Comparison of ENCODE assay signal across 11 cellular contexts in the genomic region with DNA sequence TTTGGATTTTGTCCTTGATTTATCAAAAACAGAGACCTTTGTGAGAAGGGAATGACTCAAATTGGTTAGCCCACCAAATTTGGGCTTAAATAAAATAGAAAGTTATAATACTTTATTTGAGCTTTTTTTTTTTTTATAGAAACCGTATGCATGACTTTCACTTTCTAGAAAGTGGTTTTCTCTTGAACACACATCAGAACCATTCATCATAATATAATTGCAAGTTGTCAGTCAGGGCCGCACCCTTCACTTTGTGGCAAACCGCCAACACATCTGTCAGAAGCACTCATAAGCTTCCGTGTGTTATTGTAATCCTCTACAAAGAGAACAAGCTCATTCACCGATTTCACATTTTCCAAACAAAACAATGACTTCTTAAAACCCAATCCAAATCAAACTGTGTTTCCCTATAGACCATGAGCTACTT.
A peak's percentile ranks its signal among the peaks of the same experiment; 100 is the strongest.
DNase-seq lines count a peak whose midpoint lies in the region; FAIRE-seq and TF ChIP-seq lines count a peak whose summit lies in the region.
"Had no signal": no experiment of that assay in that cellular context is flagged by ENCODE, and none has a peak within 500 bp of the region (broad histone marks: within the 10 kb centered on the region; RNA-seq: fewer than 3 reads in every experiment).

No MANE protein-coding gene starts in this region.

- DNase-seq in MCF 10A (ENCODE audit: unreplicated experiment) (peak; percentile 95), breast epithelium (ENCODE audit: low spot score in 2 of 2) (no peak), NCI-H345 treated with DMSO at 0.1 percent for 48 hours (lab: John Stamatoyannopoulos, UW; ENCODE audit: unreplicated experiment) (peak; percentile 69), endothelial cell of umbilical vein (ENCODE audit: low read depth, low spot score) (peak; percentile 55), transverse colon (peak; percentile 92), cerebellum (ENCODE audit: low spot score) (no peak), HTR-8/SVneo (ENCODE audit: insufficient read length, low spot score) (no peak), HuH-7 (ENCODE audit: low spot score) (no peak)
- DNase-seq: C1 segment of cervical spinal cord had no signal

- TF ChIP-seq POLR2A in breast epithelium (IDR thresholded peaks at IDR 0.05) (no peak), endothelial cell of umbilical vein (IDR thresholded peaks at IDR 0.05; ENCODE audit: low read depth, low read length) (no peak), transverse colon (IDR thresholded peaks at IDR 0.05) (no peak)

- in situ Hi-C loops in transverse colon (cut with MboI; ENCODE audit: low pct_ligation_motif_present in 1 of 4, low pct_unique_long_range_greater_than_20kb in 1 of 4, low sequenced_read_pairs in 3 of 4): no loop called here

- BruUV-seq in MCF 10A (replicated peaks; lab: Mats Ljungman, UMichigan) (no TSS peak), endothelial cell of umbilical vein (replicated peaks; lab: Mats Ljungman, UMichigan) (no TSS peak)

- H3K4me2 ChIP-seq in endothelial cell of umbilical vein (ENCODE audit: insufficient read depth, low read length): peak overlapping the region; percentile 64

- TF ChIP-seq CTCF in MCF 10A (IDR thresholded peaks at IDR 0.05; ENCODE audit: unreplicated experiment) (no peak), breast epithelium (IDR thresholded peaks at IDR 0.05) (no peak), endothelial cell of umbilical vein (IDR thresholded peaks at IDR 0.05; ENCODE audit: extremely low read depth in 1 of 2, insufficient read depth in 1 of 2, low read depth in 1 of 2, low read length in 2 of 2) (no peak), transverse colon (IDR thresholded peaks at IDR 0.05) (no peak)

- H3K27me3 Mint-ChIP-seq in MCF 10A (ENCODE audit: insufficient read depth, unreplicated experiment): no peaks in the 10 kb centered on the region

- H3K36me3 ChIP-seq in breast epithelium: no peaks in the 10 kb centered on the region
- H3K36me3 ChIP-seq in endothelial cell of umbilical vein (ENCODE audit: control insufficient read depth in 2 of 2, extremely low read depth in 1 of 2, insufficient read depth in 2 of 2, low read length in 2 of 2): no peaks in the 10 kb centered on the region
- no peaks in the 10 kb centered on the region for H3K36me3 ChIP-seq in transverse colon
- H3K36me3 ChIP-seq: ascending aorta had no signal

- POLR2A ChIA-PET in MCF 10A (lab: Yijun Ruan, JAX): interaction anchor here (0.5 to 5.5 kb wide), 15 partner anchors 9 to 534 kb away, joined by 3 to 64 read pairs (median 5); a partner anchor contains a TSS
- POLR2A ChIA-PET in endothelial cell of umbilical vein (lab: Charles Lee): interaction anchor here (0.6 kb wide), 1 partner anchor 458 kb away, joined by 3 read pairs; a partner anchor contains a TSS

- H3K27me3 ChIP-seq in breast epithelium (no peaks in the 10 kb centered on the region), endothelial cell of umbilical vein (ENCODE audit: control insufficient read depth in 2 of 2, insufficient read depth in 2 of 2, low read length in 2 of 2) (no peaks in the 10 kb centered on the region), transverse colon (no peaks in the 10 kb centered on the region)
- H3K27me3 ChIP-seq: ascending aorta had no signal

- H3K27ac ChIP-seq in breast epithelium (no peak overlapping the region), endothelial cell of umbilical vein (ENCODE audit: insufficient read depth, low read depth, low read length) (no peak overlapping the region), transverse colon (peak overlapping the region; percentile 40 to 79 (median 56))
- H3K27ac ChIP-seq: ascending aorta, HL-60 had no signal

- CTCF ChIA-PET in MCF 10A (lab: Yijun Ruan, JAX): interaction anchor here (0.7 to 1.6 kb wide), 2 partner anchors 254 to 326 kb away, joined by 4 to 6 read pairs; no protein-coding TSS in a partner anchor
- CTCF ChIA-PET in endothelial cell of umbilical vein (lab: Charles Lee): interaction anchor here (0.7 to 1.5 kb wide), 5 partner anchors 9 to 82 kb away, joined by 3 to 5 read pairs (median 3); no protein-coding TSS in a partner anchor

- FAIRE-seq in endothelial cell of umbilical vein (lab: Jason Lieb, UNC): no peak
- no peak for FAIRE-seq in HTR-8/SVneo (lab: Jason Lieb, UNC)

- intact Hi-C loops in MCF 10A (cut with micrococcal nuclease): loop anchor here (1.0 kb wide), 1 partner anchor 326 kb away; no protein-coding TSS in a partner anchor
- intact Hi-C loops in breast epithelium (cut with DNase I; ENCODE audit: low total_unique reads): no loop called here
- intact Hi-C loops in endothelial cell of umbilical vein (cut with micrococcal nuclease): loop anchor here (10.0 kb wide), 1 partner anchor 335 kb away; no protein-coding TSS in a partner anchor
- intact Hi-C loops in transverse colon (cut with DNase I; ENCODE audit: low total_unique reads): no loop called here

- no peaks in the 10 kb centered on the region for H3K36me3 Mint-ChIP-seq in MCF 10A (ENCODE audit: insufficient read depth, unreplicated experiment)

- H3K27ac Mint-ChIP-seq in MCF 10A (ENCODE audit: low read depth, unreplicated experiment): peak overlapping the region; percentile 78

- H3K9ac ChIP-seq in endothelial cell of umbilical vein (replicated peaks; ENCODE audit: extremely low read depth, insufficient read depth, low read length): no peak overlapping the region

- H3K4me1 ChIP-seq in breast epithelium (no peaks in the 10 kb centered on the region), endothelial cell of umbilical vein (ENCODE audit: control insufficient read depth, extremely low read depth, insufficient read depth, low read length) (peaks cover 3% of the 10 kb centered on the region), transverse colon (peaks cover 0 to 26% (median 11%) of the 10 kb centered on the region in 4 donors)
- H3K4me1 ChIP-seq: ascending aorta had no signal

- peaks cover 22% of the 10 kb centered on the region for H3K4me1 Mint-ChIP-seq in MCF 10A (ENCODE audit: insufficient read depth, unreplicated experiment)

- H3K4me3 ChIP-seq in breast epithelium (no peak overlapping the region), endothelial cell of umbilical vein (replicated peaks in 1 of 3; ENCODE audit: insufficient read depth in 1 of 3, low read depth in 1 of 3, low read length in 3 of 3) (peak overlapping the region in 1 of 3 experiments; percentile 32), transverse colon (peak overlapping the region in 1 of 4 donors; percentile 20)
- H3K4me3 ChIP-seq: ascending aorta had no signal

- TF ChIP-seq EP300 in transverse colon (IDR thresholded peaks at IDR 0.05; ENCODE audit: low read depth): no peak

- H2AFZ ChIP-seq in endothelial cell of umbilical vein (ENCODE audit: low read depth, low read length): peak overlapping the region; percentile 35

- no peaks in the 10 kb centered on the region for H3K9me3 ChIP-seq in breast epithelium
- H3K9me3 ChIP-seq in endothelial cell of umbilical vein (replicated peaks; ENCODE audit: control insufficient read depth, insufficient read depth, low read length): no peaks in the 10 kb centered on the region
- H3K9me3 ChIP-seq in transverse colon: no peaks in the 10 kb centered on the region
- H3K9me3 ChIP-seq: ascending aorta had no signal

- H3K79me2 ChIP-seq in endothelial cell of umbilical vein (ENCODE audit: control insufficient read depth, insufficient read depth, low read length): no peaks in the 10 kb centered on the region

- no peaks in the 10 kb centered on the region for H4K20me1 ChIP-seq in endothelial cell of umbilical vein (replicated peaks; ENCODE audit: control insufficient read depth, extremely low read depth, insufficient read depth, low read length)

- dilution Hi-C loops in endothelial cell of umbilical vein (cut with MboI; ENCODE audit: extremely low pct_ligation_motif_present, low sequenced_read_pairs): no loop called here

- no peaks in the 10 kb centered on the region for H3K9me1 ChIP-seq in endothelial cell of umbilical vein (replicated peaks; ENCODE audit: control insufficient read depth, extremely low read depth, insufficient read depth, low read length)

- H3K9me3 Mint-ChIP-seq in MCF 10A (ENCODE audit: unreplicated experiment): no peaks in the 10 kb centered on the region

- 29 to 34% methylated on average over 5 of the region's 5 CpGs for WGBS in transverse colon (ENCODE audit: low coverage in 1 of 2), 2 donors

- H3K4me3 Mint-ChIP-seq in MCF 10A (ENCODE audit: unreplicated experiment): peak overlapping the region; percentile 70

TF ChIP-seq in endothelial cell of umbilical vein, 7 proteins besides CTCF, POLR2A, EP300 and RAD21:
- TF ChIP-seq FOS (IDR thresholded peaks at IDR 0.05; ENCODE audit: borderline replicate concordance, insufficient read depth, low read length) (no peak), GATA2 (IDR thresholded peaks at IDR 0.05; ENCODE audit: insufficient read depth, insufficient read length, low read depth, low read length) (no peak), POLR2AphosphoS5 (IDR thresholded peaks at IDR 0.05; ENCODE audit: insufficient read depth, low read depth, low read length) (no peak), EZH2 (IDR thresholded peaks at IDR 0.05; ENCODE audit: borderline replicate concordance, low read depth, low read length, severe bottlenecking) (no peak), MYC (IDR thresholded peaks at IDR 0.05; ENCODE audit: low read depth, low read length) (no peak), JUN (IDR thresholded peaks at IDR 0.05; ENCODE audit: borderline replicate concordance, insufficient read depth, insufficient read length, low read depth) (no peak)
- TF ChIP-seq, protein P1, sequence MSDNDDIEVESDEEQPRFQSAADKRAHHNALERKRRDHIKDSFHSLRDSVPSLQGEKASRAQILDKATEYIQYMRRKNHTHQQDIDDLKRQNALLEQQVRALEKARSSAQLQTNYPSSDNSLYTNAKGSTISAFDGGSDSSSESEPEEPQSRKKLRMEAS (IDR thresholded peaks at IDR 0.05; ENCODE audit: insufficient read depth, insufficient read length): no peak

Comparison
In these comparisons a context has a peak if more than half of its experiments do, and no peak if none do; other contexts are left out.
1. DNase-seq: peak in MCF 10A (single experiment), NCI-H345 treated with DMSO at 0.1 percent for 48 hours (single experiment), endothelial cell of umbilical vein (single experiment) and transverse colon (single experiment); none in breast epithelium (0 of 2), cerebellum (single experiment), HTR-8/SVneo (single experiment) and HuH-7 (single experiment).
2. intact Hi-C loops: an anchor here in MCF 10A (1.0 kb wide) and endothelial cell of umbilical vein (10.0 kb wide); none called in breast epithelium and transverse colon.
3. H3K27ac ChIP-seq: peak in transverse colon (4 of 4); none in breast epithelium (0 of 2) and endothelial cell of umbilical vein (single experiment).